In the genomic region with DNA sequence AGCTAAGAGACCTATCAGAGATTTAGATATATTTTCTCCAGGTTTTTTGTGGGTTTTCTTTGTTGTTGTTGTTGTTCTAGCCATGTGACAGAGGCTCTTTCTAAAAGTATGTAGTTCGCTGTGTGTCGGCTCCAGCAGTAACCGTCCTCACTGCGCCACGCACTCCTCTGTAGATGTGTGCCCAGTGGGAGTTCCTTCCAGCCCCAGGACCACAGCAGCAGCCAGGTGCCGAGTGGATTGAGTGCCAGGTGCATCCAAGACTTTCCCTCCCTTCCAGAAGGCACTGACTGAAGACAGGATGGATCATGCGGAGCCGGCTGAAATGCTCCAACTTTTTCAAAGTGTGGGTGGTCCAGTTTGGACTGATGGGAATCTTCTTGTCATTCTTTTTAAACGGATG, we compare ENCODE assay signal across 12 cellular contexts.
"Had no signal": no experiment of that assay in that cellular context is flagged by ENCODE, and none has a peak within 500 bp of the region (broad histone marks: within the 10 kb centered on the region; RNA-seq: fewer than 3 reads in every experiment).

No MANE protein-coding gene starts in this region.

- H3K27ac ChIP-seq: left lung, ovary, skin epidermis, thyroid gland had no signal

- FAIRE-seq: bronchial epithelial cell, colon, frontal cortex had no signal

- ATAC-seq: left lung had no signal

- H3K27ac Mint-ChIP-seq: activated CD4-positive, alpha-beta memory T cell treated with anti-CD3 and anti-CD28 coated beads for 36 hours had no signal

- H3K9me3 Mint-ChIP-seq: activated CD4-positive, alpha-beta memory T cell treated with anti-CD3 and anti-CD28 coated beads for 36 hours had no signal

- H3K4me3 ChIP-seq: left lung, ovary, skin epidermis, thyroid gland had no signal

- H3K9me3 ChIP-seq: left lung, ovary, thyroid gland had no signal

- H3K27me3 ChIP-seq: thyroid gland had no signal

- DNase-seq: activated CD4-positive, alpha-beta memory T cell treated with anti-CD3 and anti-CD28 coated beads for 36 hours; activated T-cell treated with anti-CD3 and anti-CD28 coated beads, Interleukin-2, amount 50 U/mL, for 48 hours; islet precursor cell; mesendoderm; T1000; thyroid gland had no signal

- H3K4me3 Mint-ChIP-seq: activated CD4-positive, alpha-beta memory T cell treated with anti-CD3 and anti-CD28 coated beads for 36 hours had no signal

- H3K36me3 ChIP-seq: ovary had no signal
